ENCODE assay signal across 27 cellular contexts in the genomic region with DNA sequence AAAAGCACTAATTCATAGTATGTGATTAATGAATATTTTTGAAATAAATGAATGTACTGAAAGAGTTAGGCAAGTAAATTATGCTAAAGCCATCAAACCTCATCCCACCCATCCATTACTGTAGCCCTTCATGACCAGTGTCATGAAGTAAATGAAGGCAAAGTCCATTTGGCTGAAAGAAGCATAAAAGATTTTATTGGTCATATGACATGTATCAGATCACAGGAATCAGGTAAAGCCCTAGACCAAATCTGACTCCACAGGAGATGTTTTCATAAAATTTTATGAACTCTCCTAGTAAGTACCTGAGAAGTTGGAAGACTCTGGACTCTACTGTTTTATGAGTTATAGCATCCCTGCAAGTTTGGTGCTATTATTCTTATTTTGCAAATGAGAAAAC.
"Had no signal": no experiment of that assay in that cellular context is flagged by ENCODE, and none has a peak within 500 bp of the region (broad histone marks: within the 10 kb centered on the region; RNA-seq: fewer than 3 reads in every experiment).

No MANE protein-coding gene starts in this region.

- H3K36me3 ChIP-seq: colonic mucosa, esophagus squamous epithelium, gastrocnemius medialis, heart right ventricle, lower lobe of right lung had no signal

- DNase-seq: colonic mucosa; cortex of kidney; effector CD8-positive, alpha-beta T cell; effector memory CD8-positive, alpha-beta T cell; endodermal cell; erythroblast; esophagus squamous epithelium; foreskin fibroblast; foreskin melanocyte; gastrocnemius medialis; glutamatergic neuron; head of caudate nucleus; heart right ventricle; hippocampal formation; left cardiac atrium; left ventricle myocardium superior; lower lobe of right lung; mesenchymal stem cell; naive thymus-derived CD4-positive, alpha-beta T cell had no signal

- H3K4me3 ChIP-seq: colonic mucosa, esophagus squamous epithelium, gastrocnemius medialis, heart right ventricle, lower lobe of right lung had no signal

- H3K27ac Mint-ChIP-seq: dendritic cell treated with granulocyte-macrophage colony-stimulating factor and Interleukin-4, amounts not matched to agents 40 ng/mL and 50 ng/mL, for 4 days; effector memory CD8-positive, alpha-beta T cell; endodermal cell; mesothelial cell of epicardium; naive thymus-derived CD4-positive, alpha-beta T cell had no signal

- H3K27me3 Mint-ChIP-seq: dendritic cell treated with granulocyte-macrophage colony-stimulating factor and Interleukin-4, amounts not matched to agents 40 ng/mL and 50 ng/mL, for 4 days; effector memory CD8-positive, alpha-beta T cell had no signal

- H3K4me3 Mint-ChIP-seq: dendritic cell treated with granulocyte-macrophage colony-stimulating factor and Interleukin-4, amounts not matched to agents 40 ng/mL and 50 ng/mL, for 4 days; effector memory CD8-positive, alpha-beta T cell; endodermal cell; mesothelial cell of epicardium; naive thymus-derived CD4-positive, alpha-beta T cell had no signal

- H3K4me1 ChIP-seq: colonic mucosa, esophagus squamous epithelium, gastrocnemius medialis, heart right ventricle, lower lobe of right lung had no signal

- FAIRE-seq: endometrium, islet of Langerhans, keratinocyte had no signal

- ATAC-seq: effector memory CD8-positive, alpha-beta T cell; esophagus mucosa; gastrocnemius medialis; heart right ventricle; left cardiac atrium; left lobe of liver; left ventricle myocardium superior; lower lobe of right lung; naive thymus-derived CD4-positive, alpha-beta T cell had no signal

- H3K27ac ChIP-seq: colonic mucosa, epithelial cell of prostate, esophagus squamous epithelium, gastrocnemius medialis, heart right ventricle, lower lobe of right lung had no signal

- H3K27me3 ChIP-seq: colonic mucosa, esophagus squamous epithelium, gastrocnemius medialis had no signal

- H3K4me1 Mint-ChIP-seq: mesothelial cell of epicardium; naive thymus-derived CD4-positive, alpha-beta T cell had no signal

- H3K36me3 Mint-ChIP-seq: mesothelial cell of epicardium; naive thymus-derived CD4-positive, alpha-beta T cell had no signal

- H3K9me3 ChIP-seq: colonic mucosa, esophagus squamous epithelium, gastrocnemius medialis, lower lobe of right lung had no signal
